Comparison of ENCODE assay signal across 9 cellular contexts in the genomic region with DNA sequence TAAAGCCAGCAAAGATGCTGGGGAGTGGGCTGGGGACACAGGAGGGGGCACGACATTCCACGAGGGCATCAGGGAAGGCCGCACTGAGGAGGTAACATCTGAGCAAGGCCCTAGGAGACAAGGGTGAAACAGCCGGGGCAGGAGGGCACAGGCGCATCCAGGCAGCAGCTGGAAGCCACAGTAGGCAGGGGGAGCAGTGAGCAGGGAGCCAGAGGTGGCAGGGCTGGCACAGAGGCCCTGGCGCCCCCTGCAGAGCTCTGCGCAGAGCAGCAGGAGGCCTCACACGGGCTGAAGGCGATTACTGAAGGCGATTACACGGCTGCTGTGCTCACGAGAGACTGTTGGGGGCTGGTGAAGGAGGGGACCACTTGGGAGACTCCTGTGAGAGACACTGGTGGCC. TPM values are rescaled to one million over a fixed set of nuclear protein-coding genes. Genes with fewer than 3 reads are reported as not detected.
DNase-seq lines count a peak whose midpoint lies in the region; ATAC-seq, FAIRE-seq and TF ChIP-seq lines count a peak whose summit lies in the region.
"Had no signal": no experiment of that assay in that cellular context is flagged by ENCODE, and none has a peak within 500 bp of the region (broad histone marks: within the 10 kb centered on the region; RNA-seq: fewer than 3 reads in every experiment).

No MANE protein-coding gene starts in this region.

- H3K36me3 Mint-ChIP-seq in neural crest cell (ENCODE audit: low read depth): peaks cover 2% of the 10 kb centered on the region

- H3K4me3 ChIP-seq in Loucy (ENCODE audit: low read length, poor library complexity, severe bottlenecking): no peak overlapping the region
- H3K4me3 ChIP-seq: SJSA1 had no signal

- no peaks in the 10 kb centered on the region for H3F3A ChIP-seq in Loucy (ENCODE audit: low read depth)

- H3K9me2 ChIP-seq in Loucy (replicated peaks; ENCODE audit: low read depth, low read length): no peaks in the 10 kb centered on the region

- no peak for TF ChIP-seq POLR2A in GM12892 (IDR thresholded peaks at IDR 0.05; ENCODE audit: low read depth, low read length)

- H2AFZ ChIP-seq in Loucy (ENCODE audit: low read length): no peak overlapping the region

- H3K4me1 Mint-ChIP-seq in neural crest cell: peaks cover 8% of the 10 kb centered on the region

- H3K79me2 ChIP-seq in Loucy (ENCODE audit: insufficient read depth, low read length): peaks cover 12% of the 10 kb centered on the region; the same call in 1 of the 2 replicates

- peak; percentile 69 for TF ChIP-seq CTCF in Loucy (conservative IDR thresholded peaks at IDR 0.05; ENCODE audit: low read length)
- peak; percentile 40 for TF ChIP-seq CTCF in neural crest cell (conservative IDR thresholded peaks at IDR 0.05)

- H3K27me3 ChIP-seq in Loucy (ENCODE audit: insufficient read depth, low read length, poor library complexity, severe bottlenecking): no peaks in the 10 kb centered on the region
- H3K27me3 ChIP-seq: SJSA1 had no signal

- H3K9me3 Mint-ChIP-seq in neural crest cell: no peaks in the 10 kb centered on the region

- H3K27ac Mint-ChIP-seq in neural crest cell (ENCODE audit: unreplicated experiment): no peak overlapping the region

- no peaks in the 10 kb centered on the region for H4K20me1 ChIP-seq in Loucy (ENCODE audit: insufficient read depth, low read length, poor library complexity, severe bottlenecking)

- no peak overlapping the region for H3K9ac ChIP-seq in Loucy (ENCODE audit: low read depth, low read length, poor library complexity, severe bottlenecking)

- peaks cover 40% of the 10 kb centered on the region; the same call in 1 of the 2 replicates for H3K36me3 ChIP-seq in Loucy (ENCODE audit: insufficient read depth, low read length)

- no peak overlapping the region for H3K4me2 ChIP-seq in Loucy (ENCODE audit: low read depth, low read length, poor library complexity, severe bottlenecking)

- H3K4me3 Mint-ChIP-seq in neural crest cell: no peak overlapping the region

- ATAC-seq in HG02840 (IDR thresholded peaks at IDR 0.05; ENCODE audit: low FRiP score, unreplicated experiment) (no peak), GM18861 (IDR thresholded peaks at IDR 0.05; ENCODE audit: unreplicated experiment) (no peak)

- no peak for FAIRE-seq in GM12892 (lab: Jason Lieb, UNC)

- DNase-seq in ELF-1 (ENCODE audit: low read depth, low spot score): peak; percentile 35
- DNase-seq in astrocyte of the hippocampus (ENCODE audit: low read depth, low spot score): peak; percentile 39
- DNase-seq in neural crest cell (ENCODE audit: low read depth, low spot score): no peak
- no peak for DNase-seq in GM12892 (ENCODE audit: insufficient read length)
- no peak for DNase-seq in NCI-H1092 (lab: John Stamatoyannopoulos, UW)

- H3K4me1 ChIP-seq in Loucy (ENCODE audit: insufficient read depth, low read length, poor library complexity, severe bottlenecking): peaks cover 9% of the 10 kb centered on the region
- H3K4me1 ChIP-seq: SJSA1 had no signal

- H3K9me3 ChIP-seq in Loucy (ENCODE audit: insufficient read depth, low read depth, low read length): no peaks in the 10 kb centered on the region
- H3K9me3 ChIP-seq: SJSA1 had no signal

- no peaks in the 10 kb centered on the region for H3K27me3 Mint-ChIP-seq in neural crest cell (ENCODE audit: low read depth)

RNA-seq across cellular contexts. Expression of gene LMAN2, which starts 15.4 kb away (rescaled TPM):
- 73.0 and 80.5 TPM in 2 replicates for total RNA-seq in neural crest cell
- 44.8 TPM for polyA plus RNA-seq in GM12892 (2012; ENCODE audit: missing spikeins)

RNA-seq across cellular contexts. Expression of gene RGS14, which starts 21.6 kb away (rescaled TPM):
- total RNA-seq in neural crest cell: 12.3 and 15.7 TPM in 2 replicates
- polyA plus RNA-seq in GM12892 (2012; ENCODE audit: missing spikeins): 26.0 TPM

RNA-seq across cellular contexts. Expression of gene MXD3, which starts 24.4 kb away (rescaled TPM):
- 36.9 and 40.3 TPM in 2 replicates for total RNA-seq in neural crest cell
- polyA plus RNA-seq in GM12892 (2012; ENCODE audit: missing spikeins): 4.8 TPM

RNA-seq across cellular contexts. Expression of gene PRELID1, which starts 32.5 kb away (rescaled TPM):
- total RNA-seq in neural crest cell: 169 and 180 TPM in 2 replicates
- polyA plus RNA-seq in GM12892 (2012; ENCODE audit: missing spikeins): 189 TPM

RNA-seq across cellular contexts. Expression of gene RAB24, which starts 32.6 kb away (rescaled TPM):
- 32.0 and 33.0 TPM in 2 replicates for total RNA-seq in neural crest cell
- 29.7 TPM for polyA plus RNA-seq in GM12892 (2012; ENCODE audit: missing spikeins)

Comparison
In these comparisons a context has a peak if more than half of its experiments do, and no peak if none do; other contexts are left out.
1. DNase-seq: peak in ELF-1 (single experiment) and astrocyte of the hippocampus (single experiment); none in neural crest cell (single experiment), GM12892 (single experiment) and NCI-H1092 (single experiment).